8 cellular contexts compared by ENCODE assay signal in the genomic region with DNA sequence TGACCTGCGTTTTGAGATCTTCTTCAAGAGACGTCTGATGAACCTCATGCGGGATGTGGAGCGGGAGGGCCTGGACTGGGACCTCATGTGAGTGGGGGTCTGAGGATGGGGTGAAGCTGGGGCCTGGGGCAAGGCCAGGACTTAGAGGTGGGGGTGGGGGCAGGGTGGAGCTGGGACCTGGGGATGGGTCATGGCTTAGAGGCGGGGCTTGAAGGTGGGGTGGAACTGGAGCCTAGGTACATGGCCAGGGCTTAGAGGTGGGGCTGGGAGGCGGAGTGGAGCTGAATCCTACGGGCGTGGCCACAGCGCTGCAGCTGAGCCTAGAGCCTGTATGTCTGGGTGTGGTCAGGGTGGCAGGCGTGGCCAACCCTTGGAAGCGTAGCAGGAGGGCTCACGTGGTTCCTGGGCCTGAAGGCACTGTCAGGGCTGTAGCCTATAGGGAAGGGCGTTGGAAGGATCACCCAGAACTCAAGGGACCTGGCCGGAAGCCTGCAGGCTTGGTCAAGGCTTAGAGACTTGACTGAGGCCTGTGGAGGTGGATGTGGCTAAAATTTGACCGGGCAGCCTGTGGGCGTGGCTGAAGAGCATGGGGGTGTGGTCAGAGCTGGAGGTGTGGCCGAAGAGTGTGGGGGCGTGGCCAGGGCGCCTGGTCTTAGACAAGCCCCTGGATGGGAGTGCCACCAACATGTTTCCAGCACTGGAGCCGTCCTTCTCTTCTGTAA. TPM values are rescaled to one million over a fixed set of nuclear protein-coding genes. Genes with fewer than 3 reads are reported as not detected.
DNase-seq lines count a peak whose midpoint lies in the region; ATAC-seq and TF ChIP-seq lines count a peak whose summit lies in the region.

No MANE protein-coding gene starts in this region.

- DNase-seq in Daoy (ENCODE audit: low read depth), result peak; percentile 67
- DNase-seq in SK-MEL-5 (ENCODE audit: low read depth, low spot score), result peak; percentile 94
- DNase-seq in epithelial cell of esophagus (ENCODE audit: low read depth), result peak; percentile 77
- peak in 1 of 10 donors; percentile 9 for DNase-seq in naive thymus-derived CD8-positive, alpha-beta T cell
- no peak for DNase-seq in DMS79 (lab: John Stamatoyannopoulos, UW)
- DNase-seq in middle frontal gyrus (ENCODE audit: extremely low spot score, low spot score), result no peak

- in situ Hi-C loops in SK-MEL-5 (cut with HindIII; ENCODE audit: low pct_unique_long_range_greater_than_20kb, low sequenced_read_pairs), result no loop called here

- TF ChIP-seq CTCF in epithelial cell of esophagus (IDR thresholded peaks at IDR 0.05; ENCODE audit: insufficient read depth, low read depth, low read length, missing control alignments), result no peak

- H3K4me3 ChIP-seq in epithelial cell of esophagus (ENCODE audit: low read length), result no peak overlapping the region

- no peaks in the 10 kb centered on the region for H3K9me3 Mint-ChIP-seq in naive thymus-derived CD8-positive, alpha-beta T cell

- H3K27ac Mint-ChIP-seq in naive thymus-derived CD8-positive, alpha-beta T cell, result peak overlapping the region in 4 of 10 donors; percentile 45 to 66 (median 65)

- no peaks in the 10 kb centered on the region for H3K27me3 Mint-ChIP-seq in naive thymus-derived CD8-positive, alpha-beta T cell

- H3K36me3 Mint-ChIP-seq in naive thymus-derived CD8-positive, alpha-beta T cell, result peaks cover 0 to 60% (median 11%) of the 10 kb centered on the region in 3 donors

- H3K4me3 Mint-ChIP-seq in naive thymus-derived CD8-positive, alpha-beta T cell, result no peak overlapping the region

- peak; percentile 73 for ATAC-seq in HG02885 (IDR thresholded peaks at IDR 0.05; ENCODE audit: poor library complexity, unreplicated experiment)
- peak; percentile 52 to 72 for ATAC-seq in naive thymus-derived CD8-positive, alpha-beta T cell
- no peak for ATAC-seq in HG02798 (IDR thresholded peaks at IDR 0.05; ENCODE audit: poor library complexity, unreplicated experiment)

- H3K4me1 Mint-ChIP-seq in naive thymus-derived CD8-positive, alpha-beta T cell, result peaks cover 0 to 10% (median 3%) of the 10 kb centered on the region in 4 donors

- POLR2A ChIA-PET in naive thymus-derived CD8-positive, alpha-beta T cell (lab: Charles Lee), result no interaction called here

RNA-seq across cellular contexts. Expression of gene COLGALT1, which starts 24.2 kb away (rescaled TPM):
- 58.8 and 60.5 TPM in 2 replicates for total RNA-seq in Daoy (2014; rRNA removed; shearing (Covaris generic))
- 85.1 and 86.6 TPM in 2 replicates for total RNA-seq in SK-MEL-5 (2014; rRNA removed; shearing (Covaris generic))
- polyA plus RNA-seq in SK-MEL-5 (2015; cell fraction: cytosol; rRNA removed), result 230 and 279 TPM in 2 replicates
- 106 and 124 TPM in 2 replicates for polyA plus RNA-seq in SK-MEL-5 (2015; cell fraction: nucleus; rRNA removed)
- total RNA-seq in naive thymus-derived CD8-positive, alpha-beta T cell, result 10 to 100 TPM; 63.8 to 64.6 TPM
- 10 to 100 TPM; 15.6 to 25.8 (median 17.1) TPM for polyA plus RNA-seq in naive thymus-derived CD8-positive, alpha-beta T cell

Comparison
In these comparisons a context has a peak if more than half of its experiments do, and no peak if none do; other contexts are left out.
1. DNase-seq: peak in Daoy (single experiment), SK-MEL-5 (single experiment) and epithelial cell of esophagus (single experiment); none in DMS79 (single experiment) and middle frontal gyrus (single experiment).